In the genomic region with DNA sequence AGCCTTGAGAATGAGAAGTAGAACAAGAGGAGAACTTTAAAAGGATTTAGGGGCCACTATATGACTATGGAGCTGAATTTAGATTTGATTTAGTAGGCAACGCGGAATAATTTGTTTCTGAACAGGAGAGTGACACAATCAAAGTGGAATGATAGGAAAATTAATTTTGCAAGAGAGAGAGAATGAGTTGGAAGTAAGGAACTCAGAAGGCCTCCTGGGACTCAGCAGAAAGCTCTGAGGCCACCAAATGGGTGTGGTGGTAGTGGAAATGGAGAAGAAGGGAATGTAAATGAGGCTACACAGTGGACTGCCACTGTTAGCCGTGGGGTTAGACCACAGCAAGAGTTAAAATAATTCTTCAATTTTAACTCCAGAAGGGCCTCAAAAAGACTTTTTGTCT, we compare ENCODE assay signal across 14 cellular contexts.
DNase-seq lines count a peak whose midpoint lies in the region; ATAC-seq and TF ChIP-seq lines count a peak whose summit lies in the region.
"Had no signal": no experiment of that assay in that cellular context is flagged by ENCODE, and none has a peak within 500 bp of the region (broad histone marks: within the 10 kb centered on the region; RNA-seq: fewer than 3 reads in every experiment).

No MANE protein-coding gene starts in this region.

- CTCF ChIA-PET in HCT116 (lab: Charles Lee) = no interaction called here

- H3K36me3 ChIP-seq in HCT116 (ENCODE audit: control insufficient read depth in 1 of 2, insufficient read depth in 2 of 2, low read length in 2 of 2) = no peaks in the 10 kb centered on the region
- peaks cover 0 to 79% of the 10 kb centered on the region in 2 donors for H3K36me3 ChIP-seq in left lung
- H3K36me3 ChIP-seq in hepatocyte (replicated peaks; ENCODE audit: insufficient read depth, low read depth) = no peaks in the 10 kb centered on the region

- peak overlapping the region; percentile 91 for H2AFZ ChIP-seq in HCT116 (ENCODE audit: low read depth, low read length, poor library complexity, severe bottlenecking)
- H2AFZ ChIP-seq in hepatocyte = no peak overlapping the region

- no peaks in the 10 kb centered on the region for H3K27me3 ChIP-seq in HCT116 (ENCODE audit: insufficient read depth, low read length)
- H3K27me3 ChIP-seq in left lung = no peaks in the 10 kb centered on the region
- no peaks in the 10 kb centered on the region for H3K27me3 ChIP-seq in hepatocyte

- WGBS in hepatocyte (ENCODE audit: low lambda C conversion rate, missing lambda C conversion rate) = 96% methylated on average over 3 of the region's 3 CpGs

- H3K9me2 ChIP-seq in HCT116 (ENCODE audit: insufficient read depth) (no peaks in the 10 kb centered on the region), hepatocyte (replicated peaks; ENCODE audit: insufficient read depth) (no peaks in the 10 kb centered on the region)

- no peak overlapping the region for H3K9ac ChIP-seq in HCT116 (ENCODE audit: low read length)

- no peak for ATAC-seq in HCT116
- ATAC-seq in left lung = peak; percentile 9
- ATAC-seq in GM21576 (IDR thresholded peaks at IDR 0.05; ENCODE audit: unreplicated experiment) = no peak
- ATAC-seq: CD8-positive, alpha-beta T cell had no signal

- intact Hi-C loops in HCT116 (cut with micrococcal nuclease) = loop anchor here (5.0 kb wide), 1 partner anchor 240 kb away; no protein-coding TSS in a partner anchor
- intact Hi-C loops in left lung (cut with DNase I) = no loop called here

- no peaks in the 10 kb centered on the region for H4K20me1 ChIP-seq in HCT116 (ENCODE audit: insufficient read depth)
- H4K20me1 ChIP-seq in hepatocyte (ENCODE audit: insufficient read depth, poor library complexity, severe bottlenecking) = no peaks in the 10 kb centered on the region

- no peak for DNase-seq in HCT116 (ENCODE audit: low read depth, low spot score)
- DNase-seq in fibroblast of gingiva (ENCODE audit: low read depth) = peak; percentile 39
- no peak for DNase-seq in left lung
- DNase-seq in hepatocyte (ENCODE audit: low spot score) = no peak
- DNase-seq in activated CD8-positive, alpha-beta memory T cell treated with anti-CD3 and anti-CD28 coated beads, Interleukin-2, amount 50 U/mL, for 4 hours = no peak
- DNase-seq in dedifferentiated amniotic fluid mesenchymal stem cell (ENCODE audit: extremely low spot score) = no peak
- DNase-seq: CD8-positive, alpha-beta T cell; COR-L47; DMS153; DMS79 treated with DMSO at 0.1 percent for 48 hours; EL; GOT3; H9 had no signal

- H3K4me2 ChIP-seq in HCT116 (ENCODE audit: low read length) (no peak overlapping the region), hepatocyte (no peak overlapping the region)

- TF ChIP-seq POLR2A in HCT116 (IDR thresholded peaks at IDR 0.05; ENCODE audit: borderline replicate concordance, extremely low read depth, insufficient read depth, insufficient read length) = no peak

- TF ChIP-seq CTCF in HCT116 (IDR thresholded peaks at IDR 0.05 in 2 of 3, conservative IDR thresholded peaks at IDR 0.05 in 1 of 3; ENCODE audit: borderline replicate concordance in 1 of 3, insufficient read depth in 1 of 3, low read depth in 2 of 3, low read length in 2 of 3) = no peak
- TF ChIP-seq CTCF in left lung (IDR thresholded peaks at IDR 0.05) = no peak
- TF ChIP-seq CTCF in hepatocyte (IDR thresholded peaks at IDR 0.05; ENCODE audit: poor library complexity) = no peak

- BruUV-seq in HCT116 (replicated peaks; lab: Mats Ljungman, UMichigan) = no TSS peak

- H3K27ac ChIP-seq in HCT116 (ENCODE audit: low read depth, low read length) (no peak overlapping the region), left lung (no peak overlapping the region), hepatocyte (no peak overlapping the region)

- no peak for TF ChIP-seq RAD21 in HCT116 (IDR thresholded peaks at IDR 0.05; ENCODE audit: low read depth)

- H3K79me2 ChIP-seq in HCT116 (ENCODE audit: insufficient read depth, low read length) (no peaks in the 10 kb centered on the region), hepatocyte (no peaks in the 10 kb centered on the region)

- POLR2A ChIA-PET in HCT116 (lab: Charles Lee) = no interaction called here

- RAD21 ChIA-PET in HCT116 (lab: Charles Lee; ENCODE audit: low non-redundant PET in 1 of 2, low total read pairs in 2 of 2, uncharacterized antibody in 2 of 2, unreplicated experiment in 2 of 2) = no interaction called here

- no peak overlapping the region for H3K4me3 ChIP-seq in HCT116 (replicated peaks in 1 of 2; ENCODE audit: low read depth in 1 of 2, low read length in 2 of 2)
- no peak overlapping the region for H3K4me3 ChIP-seq in left lung
- no peak overlapping the region for H3K4me3 ChIP-seq in hepatocyte

- H3K4me1 ChIP-seq in HCT116 (ENCODE audit: control insufficient read depth in 1 of 2, insufficient read depth in 2 of 2, low read length in 2 of 2) (peaks cover 2 to 9% of the 10 kb centered on the region in 2 experiments; a peak in 3 of 4 replicates), left lung (no peaks in the 10 kb centered on the region), hepatocyte (ENCODE audit: insufficient read depth) (no peaks in the 10 kb centered on the region)

- H3K9me3 ChIP-seq in HCT116 (ENCODE audit: control insufficient read depth in 1 of 2, insufficient read depth in 1 of 2, low read depth in 1 of 2, low read length in 2 of 2) = peaks cover 0 to 9% of the 10 kb centered on the region in 2 experiments; a peak in 2 of 4 replicates
- H3K9me3 ChIP-seq in left lung = peaks cover 0 to 5% of the 10 kb centered on the region in 2 donors
- no peaks in the 10 kb centered on the region for H3K9me3 ChIP-seq in hepatocyte (ENCODE audit: low read depth)

TF ChIP-seq in HCT116, 20 proteins besides CTCF, POLR2A, EP300 and RAD21:
- TF ChIP-seq EZH2phosphoT487 (IDR thresholded peaks at IDR 0.05; ENCODE audit: borderline replicate concordance) (no peak), JUND (IDR thresholded peaks at IDR 0.05) (no peak), CBX3 (IDR thresholded peaks at IDR 0.05; ENCODE audit: low read depth) (no peak), REST (IDR thresholded peaks at IDR 0.05; ENCODE audit: low read depth) (no peak), CEBPB (IDR thresholded peaks at IDR 0.05; ENCODE audit: low read depth) (no peak), TCF7L2 (IDR thresholded peaks at IDR 0.05; ENCODE audit: borderline replicate concordance, extremely low read depth, insufficient read depth, insufficient read length) (no peak), MAX (IDR thresholded peaks at IDR 0.05) (no peak), EGR1 (IDR thresholded peaks at IDR 0.05; ENCODE audit: low read depth) (no peak)
